In the genomic region with DNA sequence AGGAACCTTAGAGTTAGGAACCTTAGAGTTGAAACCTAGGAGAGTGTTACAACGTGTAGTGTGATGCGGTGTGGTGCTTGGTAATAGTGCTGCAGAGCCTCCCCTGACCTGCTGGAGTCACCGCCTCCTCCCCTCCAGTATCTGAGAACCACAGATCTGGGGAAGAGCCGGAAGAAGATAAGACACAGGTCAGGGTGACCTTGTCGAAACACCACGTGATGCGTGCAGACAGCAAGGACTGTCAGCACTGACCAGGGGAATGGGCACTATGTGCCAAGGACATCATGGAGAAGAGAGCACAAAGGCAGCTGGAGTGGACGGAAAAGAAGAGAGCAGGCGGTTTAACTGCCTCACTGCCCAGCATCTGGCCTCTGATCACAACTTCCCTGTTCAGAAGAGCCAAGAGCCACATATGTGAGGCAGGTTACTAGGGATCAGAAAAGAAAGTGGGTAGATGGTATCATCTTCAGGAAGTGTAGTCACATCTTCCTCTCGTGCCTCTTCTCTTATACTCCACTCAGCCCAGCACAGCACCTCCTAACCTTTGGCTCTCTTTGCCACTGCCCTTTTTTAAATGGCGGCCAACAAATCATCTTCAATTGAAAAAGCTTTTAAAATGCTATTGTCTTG, we compare ENCODE assay signal across 2 cellular contexts.
TF ChIP-seq lines count a peak whose summit lies in the region.

No MANE protein-coding gene starts in this region.

TF ChIP-seq in GM23338, 12 proteins besides CTCF, POLR2A, EP300 and RAD21 (continued from another document):
- TF ChIP-seq, protein P1, sequence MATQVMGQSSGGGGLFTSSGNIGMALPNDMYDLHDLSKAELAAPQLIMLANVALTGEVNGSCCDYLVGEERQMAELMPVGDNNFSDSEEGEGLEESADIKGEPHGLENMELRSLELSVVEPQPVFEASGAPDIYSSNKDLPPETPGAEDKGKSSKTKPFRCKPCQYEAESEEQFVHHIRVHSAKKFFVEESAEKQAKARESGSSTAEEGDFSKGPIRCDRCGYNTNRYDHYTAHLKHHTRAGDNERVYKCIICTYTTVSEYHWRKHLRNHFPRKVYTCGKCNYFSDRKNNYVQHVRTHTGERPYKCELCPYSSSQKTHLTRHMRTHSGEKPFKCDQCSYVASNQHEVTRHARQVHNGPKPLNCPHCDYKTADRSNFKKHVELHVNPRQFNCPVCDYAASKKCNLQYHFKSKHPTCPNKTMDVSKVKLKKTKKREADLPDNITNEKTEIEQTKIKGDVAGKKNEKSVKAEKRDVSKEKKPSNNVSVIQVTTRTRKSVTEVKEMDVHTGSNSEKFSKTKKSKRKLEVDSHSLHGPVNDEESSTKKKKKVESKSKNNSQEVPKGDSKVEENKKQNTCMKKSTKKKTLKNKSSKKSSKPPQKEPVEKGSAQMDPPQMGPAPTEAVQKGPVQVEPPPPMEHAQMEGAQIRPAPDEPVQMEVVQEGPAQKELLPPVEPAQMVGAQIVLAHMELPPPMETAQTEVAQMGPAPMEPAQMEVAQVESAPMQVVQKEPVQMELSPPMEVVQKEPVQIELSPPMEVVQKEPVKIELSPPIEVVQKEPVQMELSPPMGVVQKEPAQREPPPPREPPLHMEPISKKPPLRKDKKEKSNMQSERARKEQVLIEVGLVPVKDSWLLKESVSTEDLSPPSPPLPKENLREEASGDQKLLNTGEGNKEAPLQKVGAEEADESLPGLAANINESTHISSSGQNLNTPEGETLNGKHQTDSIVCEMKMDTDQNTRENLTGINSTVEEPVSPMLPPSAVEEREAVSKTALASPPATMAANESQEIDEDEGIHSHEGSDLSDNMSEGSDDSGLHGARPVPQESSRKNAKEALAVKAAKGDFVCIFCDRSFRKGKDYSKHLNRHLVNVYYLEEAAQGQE (IDR thresholded peaks at IDR 0.05; ENCODE audit: unreplicated experiment), result no peak
- TF ChIP-seq ZNF114 (CRISPR knock-in tag; IDR thresholded peaks at IDR 0.05) (no peak), STAT1 (IDR thresholded peaks at IDR 0.05; ENCODE audit: unreplicated experiment) (no peak), NANOG (IDR thresholded peaks at IDR 0.05; ENCODE audit: borderline replicate concordance) (no peak), ZNF331 (CRISPR knock-in tag; IDR thresholded peaks at IDR 0.05; ENCODE audit: low read depth) (no peak), EZH2phosphoT487 (IDR thresholded peaks at IDR 0.05; ENCODE audit: unreplicated experiment) (no peak), EZH2 (IDR thresholded peaks at IDR 0.05; ENCODE audit: low read depth, unreplicated experiment) (no peak), POLR2AphosphoS5 (IDR thresholded peaks at IDR 0.05; ENCODE audit: low read depth) (no peak)
- TF ChIP-seq, protein P2, sequence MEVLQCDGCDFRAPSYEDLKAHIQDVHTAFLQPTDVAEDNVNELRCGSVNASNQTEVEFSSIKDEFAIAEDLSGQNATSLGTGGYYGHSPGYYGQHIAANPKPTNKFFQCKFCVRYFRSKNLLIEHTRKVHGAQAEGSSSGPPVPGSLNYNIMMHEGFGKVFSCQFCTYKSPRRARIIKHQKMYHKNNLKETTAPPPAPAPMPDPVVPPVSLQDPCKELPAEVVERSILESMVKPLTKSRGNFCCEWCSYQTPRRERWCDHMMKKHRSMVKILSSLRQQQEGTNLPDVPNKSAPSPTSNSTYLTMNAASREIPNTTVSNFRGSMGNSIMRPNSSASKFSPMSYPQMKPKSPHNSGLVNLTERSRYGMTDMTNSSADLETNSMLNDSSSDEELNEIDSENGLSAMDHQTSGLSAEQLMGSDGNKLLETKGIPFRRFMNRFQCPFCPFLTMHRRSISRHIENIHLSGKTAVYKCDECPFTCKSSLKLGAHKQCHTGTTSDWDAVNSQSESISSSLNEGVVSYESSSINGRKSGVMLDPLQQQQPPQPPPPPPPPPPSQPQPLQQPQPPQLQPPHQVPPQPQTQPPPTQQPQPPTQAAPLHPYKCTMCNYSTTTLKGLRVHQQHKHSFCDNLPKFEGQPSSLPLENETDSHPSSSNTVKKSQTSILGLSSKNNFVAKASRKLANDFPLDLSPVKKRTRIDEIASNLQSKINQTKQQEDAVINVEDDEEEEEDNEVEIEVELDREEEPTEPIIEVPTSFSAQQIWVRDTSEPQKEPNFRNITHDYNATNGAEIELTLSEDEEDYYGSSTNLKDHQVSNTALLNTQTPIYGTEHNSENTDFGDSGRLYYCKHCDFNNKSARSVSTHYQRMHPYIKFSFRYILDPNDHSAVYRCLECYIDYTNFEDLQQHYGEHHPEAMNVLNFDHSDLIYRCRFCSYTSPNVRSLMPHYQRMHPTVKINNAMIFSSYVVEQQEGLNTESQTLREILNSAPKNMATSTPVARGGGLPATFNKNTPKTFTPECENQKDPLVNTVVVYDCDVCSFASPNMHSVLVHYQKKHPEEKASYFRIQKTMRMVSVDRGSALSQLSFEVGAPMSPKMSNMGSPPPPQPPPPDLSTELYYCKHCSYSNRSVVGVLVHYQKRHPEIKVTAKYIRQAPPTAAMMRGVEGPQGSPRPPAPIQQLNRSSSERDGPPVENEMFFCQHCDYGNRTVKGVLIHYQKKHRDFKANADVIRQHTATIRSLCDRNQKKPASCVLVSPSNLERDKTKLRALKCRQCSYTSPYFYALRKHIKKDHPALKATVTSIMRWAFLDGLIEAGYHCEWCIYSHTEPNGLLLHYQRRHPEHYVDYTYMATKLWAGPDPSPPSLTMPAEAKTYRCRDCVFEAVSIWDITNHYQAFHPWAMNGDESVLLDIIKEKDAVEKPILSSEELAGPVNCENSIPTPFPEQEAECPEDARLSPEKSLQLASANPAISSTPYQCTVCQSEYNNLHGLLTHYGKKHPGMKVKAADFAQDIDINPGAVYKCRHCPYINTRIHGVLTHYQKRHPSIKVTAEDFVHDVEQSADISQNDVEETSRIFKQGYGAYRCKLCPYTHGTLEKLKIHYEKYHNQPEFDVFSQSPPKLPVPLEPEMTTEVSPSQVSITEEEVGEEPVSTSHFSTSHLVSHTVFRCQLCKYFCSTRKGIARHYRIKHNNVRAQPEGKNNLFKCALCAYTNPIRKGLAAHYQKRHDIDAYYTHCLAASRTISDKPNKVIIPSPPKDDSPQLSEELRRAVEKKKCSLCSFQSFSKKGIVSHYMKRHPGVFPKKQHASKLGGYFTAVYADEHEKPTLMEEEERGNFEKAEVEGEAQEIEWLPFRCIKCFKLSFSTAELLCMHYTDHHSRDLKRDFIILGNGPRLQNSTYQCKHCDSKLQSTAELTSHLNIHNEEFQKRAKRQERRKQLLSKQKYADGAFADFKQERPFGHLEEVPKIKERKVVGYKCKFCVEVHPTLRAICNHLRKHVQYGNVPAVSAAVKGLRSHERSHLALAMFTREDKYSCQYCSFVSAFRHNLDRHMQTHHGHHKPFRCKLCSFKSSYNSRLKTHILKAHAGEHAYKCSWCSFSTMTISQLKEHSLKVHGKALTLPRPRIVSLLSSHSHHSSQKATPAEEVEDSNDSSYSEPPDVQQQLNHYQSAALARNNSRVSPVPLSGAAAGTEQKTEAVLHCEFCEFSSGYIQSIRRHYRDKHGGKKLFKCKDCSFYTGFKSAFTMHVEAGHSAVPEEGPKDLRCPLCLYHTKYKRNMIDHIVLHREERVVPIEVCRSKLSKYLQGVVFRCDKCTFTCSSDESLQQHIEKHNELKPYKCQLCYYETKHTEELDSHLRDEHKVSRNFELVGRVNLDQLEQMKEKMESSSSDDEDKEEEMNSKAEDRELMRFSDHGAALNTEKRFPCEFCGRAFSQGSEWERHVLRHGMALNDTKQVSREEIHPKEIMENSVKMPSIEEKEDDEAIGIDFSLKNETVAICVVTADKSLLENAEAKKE (CRISPR knock-in tag; IDR thresholded peaks at IDR 0.05), result no peak

TF ChIP-seq in WTC11, 78 proteins besides CTCF, POLR2A, EP300 and RAD21 (continued from another document):
- TF ChIP-seq, protein P3, sequence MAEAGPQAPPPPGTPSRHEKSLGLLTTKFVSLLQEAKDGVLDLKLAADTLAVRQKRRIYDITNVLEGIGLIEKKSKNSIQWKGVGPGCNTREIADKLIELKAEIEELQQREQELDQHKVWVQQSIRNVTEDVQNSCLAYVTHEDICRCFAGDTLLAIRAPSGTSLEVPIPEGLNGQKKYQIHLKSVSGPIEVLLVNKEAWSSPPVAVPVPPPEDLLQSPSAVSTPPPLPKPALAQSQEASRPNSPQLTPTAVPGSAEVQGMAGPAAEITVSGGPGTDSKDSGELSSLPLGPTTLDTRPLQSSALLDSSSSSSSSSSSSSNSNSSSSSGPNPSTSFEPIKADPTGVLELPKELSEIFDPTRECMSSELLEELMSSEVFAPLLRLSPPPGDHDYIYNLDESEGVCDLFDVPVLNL (CRISPR knock-in tag; IDR thresholded peaks at IDR 0.05; ENCODE audit: borderline replicate concordance, low read depth), result no peak
- TF ChIP-seq, protein P4, sequence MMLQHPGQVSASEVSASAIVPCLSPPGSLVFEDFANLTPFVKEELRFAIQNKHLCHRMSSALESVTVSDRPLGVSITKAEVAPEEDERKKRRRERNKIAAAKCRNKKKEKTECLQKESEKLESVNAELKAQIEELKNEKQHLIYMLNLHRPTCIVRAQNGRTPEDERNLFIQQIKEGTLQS (CRISPR knock-in tag; conservative IDR thresholded peaks at IDR 0.05), result no peak
